8 cellular contexts compared by ENCODE assay signal in genomic region chr12:98503343-98503592, GRCh38. TPM values are rescaled to one million over a fixed set of nuclear protein-coding genes. Genes with fewer than 3 reads are reported as not detected.
DNase-seq lines count a peak whose midpoint lies in the region; ATAC-seq and TF ChIP-seq lines count a peak whose summit lies in the region.

No MANE protein-coding gene starts in this region.

- H3K9me3 Mint-ChIP-seq in nephron progenitor cell: peaks cover 12% of the 10 kb centered on the region
- H3K9me3 Mint-ChIP-seq in stimulated activated naive CD8-positive, alpha-beta T cell treated with anti-CD3 and anti-CD28 coated beads, Interleukin-15, amount 100 ng/mL, for 72 hours: peaks cover 0 to 7% of the 10 kb centered on the region in 2 donors

- H3K4me3 Mint-ChIP-seq in nephron progenitor cell: peak overlapping the region; percentile 95
- H3K4me3 Mint-ChIP-seq in stimulated activated naive CD8-positive, alpha-beta T cell treated with anti-CD3 and anti-CD28 coated beads, Interleukin-15, amount 100 ng/mL, for 72 hours: peak overlapping the region; percentile 96 to 97

- H3K36me3 Mint-ChIP-seq in nephron progenitor cell (ENCODE audit: low read depth): no peaks in the 10 kb centered on the region

- H3K27ac Mint-ChIP-seq in nephron progenitor cell: peak overlapping the region; percentile 99
- H3K27ac Mint-ChIP-seq in stimulated activated naive CD8-positive, alpha-beta T cell treated with anti-CD3 and anti-CD28 coated beads, Interleukin-15, amount 100 ng/mL, for 72 hours: peak overlapping the region; percentile 100

- peak; percentile 67 for ATAC-seq in GM21528 (IDR thresholded peaks at IDR 0.05; ENCODE audit: low FRiP score, unreplicated experiment)
- ATAC-seq in stimulated activated naive CD8-positive, alpha-beta T cell treated with anti-CD3 and anti-CD28 coated beads, Interleukin-15, amount 100 ng/mL, for 72 hours: peak; percentile 86

- DNase-seq in DMS153 treated with DMSO at 0.1 percent for 48 hours (lab: John Stamatoyannopoulos, UW; ENCODE audit: unreplicated experiment): peak; percentile 91
- DNase-seq in HuH-7.5 (ENCODE audit: low spot score): peak; percentile 43
- peak; percentile 85 for DNase-seq in RPMI7951 (ENCODE audit: low read depth)
- peak; percentile 93 for DNase-seq in activated effector memory CD4-positive, alpha-beta T cell treated with anti-CD3 and anti-CD28 coated beads, Interleukin-2, amount 50 U/mL, for 16 hours
- peak; percentile 90 for DNase-seq in fibroblast of the conjunctiva (ENCODE audit: low read depth)
- peak; percentile 90 for DNase-seq in nephron progenitor cell
- peak; percentile 92 to 94 for DNase-seq in stimulated activated naive CD8-positive, alpha-beta T cell treated with anti-CD3 and anti-CD28 coated beads, Interleukin-15, amount 100 ng/mL, for 72 hours

- peaks cover 11% of the 10 kb centered on the region for H3K4me1 Mint-ChIP-seq in nephron progenitor cell
- peaks cover 40% of the 10 kb centered on the region for H3K4me1 Mint-ChIP-seq in stimulated activated naive CD8-positive, alpha-beta T cell treated with anti-CD3 and anti-CD28 coated beads, Interleukin-15, amount 100 ng/mL, for 72 hours

- H3K27me3 Mint-ChIP-seq in nephron progenitor cell (ENCODE audit: low read depth, poor library complexity): peaks cover 17% of the 10 kb centered on the region
- H3K27me3 Mint-ChIP-seq in stimulated activated naive CD8-positive, alpha-beta T cell treated with anti-CD3 and anti-CD28 coated beads, Interleukin-15, amount 100 ng/mL, for 72 hours: no peaks in the 10 kb centered on the region

- TF ChIP-seq CTCF in nephron progenitor cell (IDR thresholded peaks at IDR 0.05): no peak

RNA-seq across cellular contexts. Expression of gene TMPO, which starts 12.1 kb away (rescaled TPM):
- total RNA-seq in RPMI7951 (2014; rRNA removed; shearing (Covaris generic)): 155 and 163 TPM in 2 replicates

Comparison
In these comparisons a context has a peak if more than half of its experiments do, and no peak if none do; other contexts are left out.
1. Peak in every context shown above with its lines: DNase-seq and ATAC-seq.
2. DNase-seq: peak in every context shown above with its lines; median percentile 93 in activated effector memory CD4-positive, alpha-beta T cell treated with anti-CD3 and anti-CD28 coated beads, Interleukin-2, amount 50 U/mL, for 16 hours; 93 in stimulated activated naive CD8-positive, alpha-beta T cell treated with anti-CD3 and anti-CD28 coated beads, Interleukin-15, amount 100 ng/mL, for 72 hours; 91 in DMS153 treated with DMSO at 0.1 percent for 48 hours; 90 in fibroblast of the conjunctiva; 90 in nephron progenitor cell; 85 in RPMI7951; 43 in HuH-7.5.